ENCODE assay signal across 21 cellular contexts in genomic region chr11:74086242-74086884, GRCh38.
DNase-seq lines count a peak whose midpoint lies in the region; ATAC-seq and TF ChIP-seq lines count a peak whose summit lies in the region.
"Had no signal": no experiment of that assay in that cellular context is flagged by ENCODE, and none has a peak within 500 bp of the region (broad histone marks: within the 10 kb centered on the region; RNA-seq: fewer than 3 reads in every experiment).

No MANE protein-coding gene starts in this region.

- H3K27ac Mint-ChIP-seq in CD8-positive, alpha-beta memory T cell = peak overlapping the region in 1 of 8 donors; percentile 17
- peak overlapping the region; percentile 40 for H3K27ac Mint-ChIP-seq in activated CD4-positive, alpha-beta memory T cell treated with anti-CD3 and anti-CD28 coated beads for 36 hours
- no peak overlapping the region for H3K27ac Mint-ChIP-seq in HFFc6
- H3K27ac Mint-ChIP-seq: memory B cell, natural killer cell had no signal

- no peak for ATAC-seq in foreskin keratinocyte
- ATAC-seq in aorta (ENCODE audit: low FRiP score) = no peak
- ATAC-seq: left colon, natural killer cell had no signal

- H3K4me2 ChIP-seq in Karpas-422 (ENCODE audit: low read depth, low read length, poor library complexity, severe bottlenecking) = no peak overlapping the region

- no peak for TF ChIP-seq CTCF in foreskin keratinocyte (conservative IDR thresholded peaks at IDR 0.05)
- no peak for TF ChIP-seq CTCF in HFFc6 (IDR thresholded peaks at IDR 0.05)

- peaks cover 24% of the 10 kb centered on the region for H3K36me3 ChIP-seq in CD8-positive, alpha-beta memory T cell (ENCODE audit: insufficient read depth, low read length)
- peaks cover 52% of the 10 kb centered on the region for H3K36me3 ChIP-seq in Karpas-422 (ENCODE audit: insufficient read depth, low read length)
- peaks cover 9 to 10% of the 10 kb centered on the region in 2 donors for H3K36me3 ChIP-seq in aorta (ENCODE audit: control insufficient read depth in 1 of 2, insufficient read depth in 2 of 2, low read length in 1 of 2)

- H3K27ac ChIP-seq in CD8-positive, alpha-beta memory T cell (ENCODE audit: low read depth, low read length) = peak overlapping the region; percentile 38
- H3K27ac ChIP-seq in Karpas-422 (ENCODE audit: low read length) (0 out of 2 replicates have a peak overlapping the region, but pooled peaks have one; percentile 7), foreskin keratinocyte (no peak overlapping the region), aorta (ENCODE audit: low read depth in 1 of 2, low read length in 2 of 2) (no peak overlapping the region)
- H3K27ac ChIP-seq: right atrium auricular region, stomach, tibial nerve had no signal

- CTCF ChIA-PET in CD8-positive, alpha-beta memory T cell (lab: Charles Lee) = interaction anchor here (1.0 kb wide), 1 partner anchor 122 kb away, joined by 3 read pairs; no protein-coding TSS in a partner anchor
- CTCF ChIA-PET in activated CD4-positive, alpha-beta memory T cell treated with anti-CD3 and anti-CD28 coated beads for 36 hours (lab: Charles Lee) = no interaction called here

- H3K4me3 ChIP-seq in CD8-positive, alpha-beta memory T cell (ENCODE audit: low read length) = no peak overlapping the region
- H3K4me3 ChIP-seq in Karpas-422 (ENCODE audit: low read length) (no peak overlapping the region), aorta (ENCODE audit: low read length in 2 of 2) (no peak overlapping the region)
- H3K4me3 ChIP-seq: right atrium auricular region, stomach, tibial nerve had no signal

- no peak overlapping the region for H3K4me3 Mint-ChIP-seq in CD8-positive, alpha-beta memory T cell
- H3K4me3 Mint-ChIP-seq in activated CD4-positive, alpha-beta memory T cell treated with anti-CD3 and anti-CD28 coated beads for 36 hours = no peak overlapping the region
- no peak overlapping the region for H3K4me3 Mint-ChIP-seq in HFFc6
- H3K4me3 Mint-ChIP-seq: activated CD4-positive, alpha-beta T cell treated with anti-CD3 and anti-CD28 coated beads, Interleukin-2, amount 10 ng/mL, durations not matched to agents 24 days and 14 days; memory B cell; natural killer cell had no signal

- H3K36me3 Mint-ChIP-seq in CD8-positive, alpha-beta memory T cell = peaks cover 27 to 65% (median 33%) of the 10 kb centered on the region in 3 donors
- peaks cover 39% of the 10 kb centered on the region for H3K36me3 Mint-ChIP-seq in activated CD4-positive, alpha-beta memory T cell treated with anti-CD3 and anti-CD28 coated beads for 36 hours
- peaks cover 37% of the 10 kb centered on the region for H3K36me3 Mint-ChIP-seq in HFFc6 (ENCODE audit: low read depth)

- intact Hi-C loops in activated CD4-positive, alpha-beta memory T cell treated with anti-CD3 and anti-CD28 coated beads for 36 hours (cut with micrococcal nuclease) = loop anchor here (5.0 kb wide), 1 partner anchor 59 kb away; no protein-coding TSS in a partner anchor
- intact Hi-C loops in aorta (cut with DNase I) = no loop called here

- H3K27me3 Mint-ChIP-seq in CD8-positive, alpha-beta memory T cell = no peaks in the 10 kb centered on the region
- H3K27me3 Mint-ChIP-seq in activated CD4-positive, alpha-beta memory T cell treated with anti-CD3 and anti-CD28 coated beads for 36 hours = no peaks in the 10 kb centered on the region
- no peaks in the 10 kb centered on the region for H3K27me3 Mint-ChIP-seq in HFFc6 (ENCODE audit: insufficient read depth)
- H3K27me3 Mint-ChIP-seq: activated CD4-positive, alpha-beta T cell treated with anti-CD3 and anti-CD28 coated beads, Interleukin-2, amount 10 ng/mL, durations not matched to agents 24 days and 14 days; memory B cell had no signal

- DNase-seq in CD8-positive, alpha-beta memory T cell = no peak
- DNase-seq in Karpas-422 (no peak), foreskin keratinocyte (peak; percentile 1 to 13), HFFc6 (no peak), NK-92 (lab: John Stamatoyannopoulos, UW; ENCODE audit: unreplicated experiment) (no peak), aorta (no peak)
- DNase-seq in activated CD4-positive, alpha-beta memory T cell treated with anti-CD3 and anti-CD28 coated beads for 36 hours = no peak
- DNase-seq: activated CD4-positive, alpha-beta T cell treated with anti-CD3 and anti-CD28 coated beads, Interleukin-2, amount 10 ng/mL, durations not matched to agents 24 days and 14 days; activated CD8-positive, alpha-beta memory T cell treated with anti-CD3 and anti-CD28 coated beads, Interleukin-2, amount 50 U/mL, for 48 hours; activated effector memory CD4-positive, alpha-beta T cell treated with anti-CD3 and anti-CD28 coated beads, Interleukin-2, amount 50 U/mL, for 16 hours; DMS79; natural killer cell; NCI-H1092 treated with DMSO at 0.1 percent for 48 hours; NCI-H2081; stimulated activated CD4-positive, alpha-beta T cell treated with anti-CD3 and anti-CD28 coated beads, Interleukin-4, amount 100 ng/mL, for 4 hours; stomach; SW 1271 had no signal

- no peaks in the 10 kb centered on the region for H3K9me3 Mint-ChIP-seq in CD8-positive, alpha-beta memory T cell
- no peaks in the 10 kb centered on the region for H3K9me3 Mint-ChIP-seq in activated CD4-positive, alpha-beta memory T cell treated with anti-CD3 and anti-CD28 coated beads for 36 hours
- no peaks in the 10 kb centered on the region for H3K9me3 Mint-ChIP-seq in HFFc6
- H3K9me3 Mint-ChIP-seq: memory B cell, natural killer cell had no signal

- H3K4me1 Mint-ChIP-seq in CD8-positive, alpha-beta memory T cell = no peaks in the 10 kb centered on the region
- peaks cover 9% of the 10 kb centered on the region for H3K4me1 Mint-ChIP-seq in activated CD4-positive, alpha-beta memory T cell treated with anti-CD3 and anti-CD28 coated beads for 36 hours (ENCODE audit: low read depth)
- peaks cover 16% of the 10 kb centered on the region for H3K4me1 Mint-ChIP-seq in HFFc6 (ENCODE audit: low read depth)
- H3K4me1 Mint-ChIP-seq: natural killer cell had no signal

- H3K4me1 ChIP-seq in CD8-positive, alpha-beta memory T cell (ENCODE audit: insufficient read depth, low read length) = no peaks in the 10 kb centered on the region
- H3K4me1 ChIP-seq in Karpas-422 (ENCODE audit: low read length) (peaks cover 13% of the 10 kb centered on the region), foreskin keratinocyte (no peaks in the 10 kb centered on the region), aorta (ENCODE audit: control insufficient read depth in 1 of 2, insufficient read depth in 2 of 2, low read length in 2 of 2) (no peaks in the 10 kb centered on the region)
- H3K4me1 ChIP-seq: right atrium auricular region, stomach, tibial nerve had no signal

- no peaks in the 10 kb centered on the region for H3K79me2 ChIP-seq in Karpas-422 (ENCODE audit: low read length)

- no peaks in the 10 kb centered on the region for H3K9me3 ChIP-seq in CD8-positive, alpha-beta memory T cell (ENCODE audit: low read length)
- H3K9me3 ChIP-seq in Karpas-422 (ENCODE audit: low read length) (no peaks in the 10 kb centered on the region), aorta (ENCODE audit: control insufficient read depth, low read length) (no peaks in the 10 kb centered on the region)
- H3K9me3 ChIP-seq: right atrium auricular region, stomach, tibial nerve had no signal

- H3K27me3 ChIP-seq in CD8-positive, alpha-beta memory T cell (ENCODE audit: insufficient read depth, low read length, poor library complexity, severe bottlenecking) = no peaks in the 10 kb centered on the region
- H3K27me3 ChIP-seq in Karpas-422 (ENCODE audit: low read length) (no peaks in the 10 kb centered on the region), foreskin keratinocyte (no peaks in the 10 kb centered on the region), aorta (ENCODE audit: control insufficient read depth in 1 of 2, insufficient read depth in 2 of 2, low read length in 1 of 2) (no peaks in the 10 kb centered on the region)
- H3K27me3 ChIP-seq: right atrium auricular region, stomach, tibial nerve had no signal

- H4K20me1 ChIP-seq in Karpas-422 (ENCODE audit: insufficient read depth, low read depth, low read length) = no peaks in the 10 kb centered on the region

- H2AFZ ChIP-seq in Karpas-422 (ENCODE audit: low read length) = no peak overlapping the region

- POLR2A ChIA-PET in CD8-positive, alpha-beta memory T cell (lab: Charles Lee) = interaction anchor here (0.6 kb wide), 1 partner anchor 9 kb away, joined by 3 read pairs; no protein-coding TSS in a partner anchor
- POLR2A ChIA-PET in activated CD4-positive, alpha-beta memory T cell treated with anti-CD3 and anti-CD28 coated beads for 36 hours (lab: Charles Lee) = interaction anchor here (0.8 to 1.5 kb wide), 4 partner anchors 84 to 106 kb away, joined by 3 to 6 read pairs (median 4); partner anchors contain the start of gene UCP2

- 87 to 89% methylated on average over 5 of the region's 5 CpGs for WGBS in aorta, 2 donors

- H3K9me2 ChIP-seq in Karpas-422 (replicated peaks; ENCODE audit: insufficient read depth, low read length) = no peaks in the 10 kb centered on the region

- H3K9ac ChIP-seq in Karpas-422 (ENCODE audit: low read length) = no peak overlapping the region

Comparison
In these comparisons a context has a peak if more than half of its experiments do, and no peak if none do; other contexts are left out.
1. DNase-seq: peak in foreskin keratinocyte (2 of 2); none in CD8-positive, alpha-beta memory T cell (0 of 5), Karpas-422 (single experiment), activated CD4-positive, alpha-beta memory T cell treated with anti-CD3 and anti-CD28 coated beads for 36 hours (single experiment), HFFc6 (single experiment), NK-92 (single experiment) and aorta (0 of 2).
2. H3K27ac ChIP-seq: peak in CD8-positive, alpha-beta memory T cell (single experiment) and Karpas-422 (single experiment); none in foreskin keratinocyte (single experiment) and aorta (0 of 2).